ENCODE assay signal across 8 cellular contexts in genomic region chr16:30874244-30874820, GRCh38. TPM values are rescaled to one million over a fixed set of nuclear protein-coding genes. Genes with fewer than 3 reads are reported as not detected.
DNase-seq lines count a peak whose midpoint lies in the region; ATAC-seq and TF ChIP-seq lines count a peak whose summit lies in the region.

No MANE protein-coding gene starts in this region.

- DNase-seq in SK-N-MC (ENCODE audit: low read depth, low spot score): no peak
- no peak for DNase-seq in fibroblast of the aortic adventitia (ENCODE audit: low read depth)
- DNase-seq in skeletal muscle cell (ENCODE audit: low read depth): no peak
- DNase-seq in NCI-H1092 (lab: John Stamatoyannopoulos, UW): no peak
- no peak for DNase-seq in NCI-H187 treated with DMSO at 0.1 percent for 48 hours (lab: John Stamatoyannopoulos, UW)

- H3K9ac ChIP-seq in SK-N-MC (ENCODE audit: insufficient read length): peak overlapping the region; percentile 94

- peak overlapping the region; percentile 87 for H3K27ac ChIP-seq in SK-N-MC

- peaks cover 6% of the 10 kb centered on the region for H3K36me3 ChIP-seq in SK-N-MC (ENCODE audit: insufficient read depth, low read length)

- no peak for TF ChIP-seq CTCF in fibroblast of the aortic adventitia (IDR thresholded peaks at IDR 0.05; ENCODE audit: insufficient read depth, low read length)

- no peaks in the 10 kb centered on the region for H3K9me3 ChIP-seq in SK-N-MC (ENCODE audit: low read depth, low read length)

- H3K4me3 ChIP-seq in SK-N-MC: peak overlapping the region; percentile 94
- peak overlapping the region; percentile 93 for H3K4me3 ChIP-seq in fibroblast of the aortic adventitia (ENCODE audit: low read depth, low read length)
- H3K4me3 ChIP-seq in skeletal muscle cell (ENCODE audit: low read depth, low read length): peak overlapping the region; percentile 64

- ATAC-seq in GM18517 (IDR thresholded peaks at IDR 0.05; ENCODE audit: unreplicated experiment) (peak; percentile 2), HG02623 (IDR thresholded peaks at IDR 0.05; ENCODE audit: unreplicated experiment) (no peak), GM21825 (IDR thresholded peaks at IDR 0.05; ENCODE audit: unreplicated experiment) (no peak)

RNA-seq across cellular contexts. Expression of gene BCL7C, which starts 19.5 kb away (rescaled TPM):
- 22.3 and 45.5 TPM in 2 replicates for total RNA-seq in fibroblast of the aortic adventitia (ENCODE audit: low replicate concordance)

RNA-seq across cellular contexts. Expression of gene CTF1, which starts 22.1 kb away (rescaled TPM):
- 2.5 and 3.2 TPM in 2 replicates for total RNA-seq in fibroblast of the aortic adventitia (ENCODE audit: low replicate concordance)

RNA-seq across cellular contexts. Expression of gene FBXL19, which starts 49.0 kb away (rescaled TPM):
- total RNA-seq in fibroblast of the aortic adventitia (ENCODE audit: low replicate concordance): 9.8 and 16.6 TPM in 2 replicates
